In the genomic region with DNA sequence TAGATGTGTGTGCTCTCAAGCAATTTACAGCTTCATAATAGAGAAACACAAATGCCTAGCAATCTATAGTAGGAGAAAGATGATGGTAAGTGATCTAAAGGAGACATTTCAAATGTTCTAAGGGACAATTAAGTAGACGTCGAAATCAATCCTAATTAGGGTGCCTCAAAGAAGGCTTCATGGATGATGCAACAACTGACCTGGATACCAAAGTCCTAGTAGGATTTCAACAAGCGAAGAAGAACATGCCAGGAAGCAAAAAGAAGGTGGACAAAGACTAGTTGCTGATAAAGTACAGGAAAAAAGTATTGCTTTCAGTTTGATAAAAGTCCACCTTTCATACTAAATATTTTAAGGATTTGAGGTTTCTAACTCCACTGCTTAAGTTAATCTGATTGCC, we compare ENCODE assay signal across 20 cellular contexts. TPM values are rescaled to one million over a fixed set of nuclear protein-coding genes. Genes with fewer than 3 reads are reported as not detected.
"Had no signal": no experiment of that assay in that cellular context is flagged by ENCODE, and none has a peak within 500 bp of the region (broad histone marks: within the 10 kb centered on the region; RNA-seq: fewer than 3 reads in every experiment).

No MANE protein-coding gene starts in this region.

- DNase-seq: esophagus squamous epithelium; foreskin fibroblast; glutamatergic neuron; left ventricle myocardium superior; mesendoderm; naive thymus-derived CD4-positive, alpha-beta T cell; psoas muscle; sigmoid colon; stimulated activated CD4-positive, alpha-beta T cell treated with anti-CD3 and anti-CD28 coated beads, Interleukin-12 subunit alpha, Interleukin-12 subunit beta, amount 100 ng/mL, for 4 hours; stimulated activated naive CD4-positive, alpha-beta T cell; stomach; substantia nigra; transverse colon had no signal

- H3K4me3 ChIP-seq: esophagus squamous epithelium, gastroesophageal sphincter, psoas muscle, sigmoid colon, skin epidermis, stomach, thoracic aorta, transverse colon had no signal

- H3K36me3 Mint-ChIP-seq: naive thymus-derived CD4-positive, alpha-beta T cell had no signal

- H3K27ac ChIP-seq: esophagus squamous epithelium, gastroesophageal sphincter, neutrophil, psoas muscle, sigmoid colon, skin epidermis, stomach, thoracic aorta, transverse colon had no signal

- H3K36me3 ChIP-seq: esophagus squamous epithelium, gastroesophageal sphincter, neutrophil, sigmoid colon, stomach, thoracic aorta, transverse colon had no signal

- ATAC-seq: gastroesophageal sphincter; left ventricle myocardium superior; naive thymus-derived CD4-positive, alpha-beta T cell had no signal

- H3K9me3 Mint-ChIP-seq: dendritic cell treated with granulocyte-macrophage colony-stimulating factor and Interleukin-4, amounts not matched to agents 40 ng/mL and 50 ng/mL, for 4 days had no signal

- H3K27me3 ChIP-seq: esophagus squamous epithelium, gastroesophageal sphincter, neutrophil, sigmoid colon, stomach, transverse colon had no signal

- FAIRE-seq: keratinocyte had no signal

- H3K27ac Mint-ChIP-seq: dendritic cell treated with granulocyte-macrophage colony-stimulating factor and Interleukin-4, amounts not matched to agents 40 ng/mL and 50 ng/mL, for 4 days; naive thymus-derived CD4-positive, alpha-beta T cell had no signal

- H3K4me1 Mint-ChIP-seq: naive thymus-derived CD4-positive, alpha-beta T cell had no signal

- H3K4me1 ChIP-seq: esophagus squamous epithelium, psoas muscle, sigmoid colon, stomach, transverse colon had no signal

- H3K4me3 Mint-ChIP-seq: dendritic cell treated with granulocyte-macrophage colony-stimulating factor and Interleukin-4, amounts not matched to agents 40 ng/mL and 50 ng/mL, for 4 days; naive thymus-derived CD4-positive, alpha-beta T cell had no signal

- H3K9me3 ChIP-seq: esophagus squamous epithelium, gastroesophageal sphincter, neutrophil, psoas muscle, sigmoid colon, stomach, thoracic aorta, transverse colon had no signal

- H3K27me3 Mint-ChIP-seq: dendritic cell treated with granulocyte-macrophage colony-stimulating factor and Interleukin-4, amounts not matched to agents 40 ng/mL and 50 ng/mL, for 4 days; naive thymus-derived CD4-positive, alpha-beta T cell had no signal

RNA-seq across cellular contexts. Expression of gene FIGN, which starts 12.5 kb away (rescaled TPM):
- total RNA-seq: mononuclear cell had no signal
- polyA plus RNA-seq: naive thymus-derived CD4-positive, alpha-beta T cell had no signal
